Comparison of ENCODE assay signal across 18 cellular contexts in the genomic region with DNA sequence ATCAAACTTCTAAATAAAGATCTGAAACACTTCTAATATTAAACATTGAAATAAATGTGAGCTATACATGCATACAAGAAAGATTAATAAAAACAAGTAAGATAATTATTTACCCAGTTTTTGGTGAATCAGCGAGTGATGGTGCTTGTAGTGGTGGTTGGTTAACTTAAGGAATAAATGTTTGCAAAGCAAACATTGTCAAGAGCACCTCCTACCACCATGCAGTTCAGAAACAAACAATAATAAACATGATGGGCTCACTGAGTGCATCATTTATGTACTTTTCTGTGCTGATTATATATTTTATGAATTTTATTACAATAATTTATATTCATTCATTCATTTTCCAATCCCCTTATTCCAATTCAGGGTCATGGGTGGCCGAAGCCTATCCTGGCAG. TPM values are rescaled to one million over a fixed set of nuclear protein-coding genes. Genes with fewer than 3 reads are reported as not detected.
DNase-seq lines count a peak whose midpoint lies in the region; ATAC-seq and TF ChIP-seq lines count a peak whose summit lies in the region.
"Had no signal": no experiment of that assay in that cellular context is flagged by ENCODE, and none has a peak within 500 bp of the region (broad histone marks: within the 10 kb centered on the region; RNA-seq: fewer than 3 reads in every experiment).

No MANE protein-coding gene starts in this region.

- H2AFZ ChIP-seq in mammary epithelial cell (ENCODE audit: low read depth, low read length) = no peak overlapping the region
- H2AFZ ChIP-seq in PC-3 (ENCODE audit: low read length) = no peak overlapping the region
- H2AFZ ChIP-seq: GM23338 had no signal

- H3K27ac ChIP-seq in mammary epithelial cell (ENCODE audit: insufficient read depth, low read depth, low read length) (no peak overlapping the region), PC-3 (ENCODE audit: low read length) (no peak overlapping the region)
- H3K27ac ChIP-seq: BLaER1 had no signal

- H4K20me1 ChIP-seq in mammary epithelial cell (ENCODE audit: insufficient read depth, low read length) (no peaks in the 10 kb centered on the region), PC-3 (ENCODE audit: low read length) (no peaks in the 10 kb centered on the region)

- POLR2A ChIA-PET in MCF 10A (lab: Yijun Ruan, JAX) (no interaction called here), Caco-2 (lab: Charles Lee) (no interaction called here), PC-3 (lab: Charles Lee; ENCODE audit: unreplicated experiment) (no interaction called here)

- H3K79me2 ChIP-seq in mammary epithelial cell (ENCODE audit: insufficient read depth, low read length) (peaks cover 51% of the 10 kb centered on the region), PC-3 (ENCODE audit: low read length) (peaks cover 10% of the 10 kb centered on the region)

- no peak overlapping the region for H3K4me3 Mint-ChIP-seq in MCF 10A (ENCODE audit: unreplicated experiment)
- no peak overlapping the region for H3K4me3 Mint-ChIP-seq in Caco-2 (ENCODE audit: unreplicated experiment)
- no peak overlapping the region for H3K4me3 Mint-ChIP-seq in activated naive CD8-positive, alpha-beta T cell treated with anti-CD3 and anti-CD28 coated beads for 36 hours
- H3K4me3 Mint-ChIP-seq: CD8-positive, alpha-beta T cell; GM23338 had no signal

- H3K36me3 ChIP-seq in mammary epithelial cell (ENCODE audit: insufficient read depth, low read length) (no peaks in the 10 kb centered on the region), Caco-2 (ENCODE audit: control insufficient read depth, insufficient read depth, low read length) (no peaks in the 10 kb centered on the region), PC-3 (ENCODE audit: low read depth, low read length) (peaks cover 6% of the 10 kb centered on the region; the same call in 1 of the 2 replicates)

- peaks cover 13% of the 10 kb centered on the region for H3K4me1 Mint-ChIP-seq in MCF 10A (ENCODE audit: insufficient read depth, unreplicated experiment)
- no peaks in the 10 kb centered on the region for H3K4me1 Mint-ChIP-seq in Caco-2 (ENCODE audit: low read depth, unreplicated experiment)
- peaks cover 14% of the 10 kb centered on the region for H3K4me1 Mint-ChIP-seq in activated naive CD8-positive, alpha-beta T cell treated with anti-CD3 and anti-CD28 coated beads for 36 hours
- H3K4me1 Mint-ChIP-seq: GM23338 had no signal

- no peaks in the 10 kb centered on the region for H3K4me1 ChIP-seq in mammary epithelial cell (ENCODE audit: insufficient read depth, low read length)
- no peaks in the 10 kb centered on the region for H3K4me1 ChIP-seq in Caco-2
- no peaks in the 10 kb centered on the region; the same call in 1 of the 2 replicates for H3K4me1 ChIP-seq in PC-3 (ENCODE audit: insufficient read depth, low read length)
- H3K4me1 ChIP-seq: BLaER1 had no signal

- H3K36me3 Mint-ChIP-seq in MCF 10A (ENCODE audit: insufficient read depth, unreplicated experiment) = peaks cover 29% of the 10 kb centered on the region
- peaks cover 9% of the 10 kb centered on the region for H3K36me3 Mint-ChIP-seq in Caco-2 (ENCODE audit: insufficient read depth, unreplicated experiment)
- H3K36me3 Mint-ChIP-seq in activated naive CD8-positive, alpha-beta T cell treated with anti-CD3 and anti-CD28 coated beads for 36 hours = peaks cover 13% of the 10 kb centered on the region

- BruUV-seq in MCF 10A (replicated peaks; lab: Mats Ljungman, UMichigan) = TSS peak; percentile 16
- BruUV-seq in mammary epithelial cell (replicated peaks; lab: Mats Ljungman, UMichigan) = no TSS peak
- BruUV-seq in Caco-2 (replicated peaks; lab: Mats Ljungman, UMichigan) = TSS peak; percentile 9
- BruUV-seq in PC-3 (replicated peaks; lab: Mats Ljungman, UMichigan) = no TSS peak

- in situ Hi-C loops in mammary epithelial cell (cut with MboI; ENCODE audit: low sequenced_read_pairs in 2 of 2) = no loop called here

- no peaks in the 10 kb centered on the region for H3K9me3 ChIP-seq in mammary epithelial cell (replicated peaks; ENCODE audit: insufficient read depth, low read length)
- no peaks in the 10 kb centered on the region for H3K9me3 ChIP-seq in Caco-2
- H3K9me3 ChIP-seq in PC-3 (ENCODE audit: low read length) = no peaks in the 10 kb centered on the region
- H3K9me3 ChIP-seq: BLaER1 had no signal

- peak; percentile 93 for ATAC-seq in PC-3
- ATAC-seq: CD8-positive, alpha-beta T cell; GM12878; GM23338; K562 had no signal

- H3F3A ChIP-seq in PC-3 (ENCODE audit: low read length, unreplicated experiment) = no peaks in the 10 kb centered on the region

- no peak for TF ChIP-seq CTCF in MCF 10A (IDR thresholded peaks at IDR 0.05; ENCODE audit: unreplicated experiment)
- TF ChIP-seq CTCF in mammary epithelial cell (conservative IDR thresholded peaks at IDR 0.05 in 1 of 2, IDR thresholded peaks at IDR 0.05 in 1 of 2; ENCODE audit: extremely low read depth in 1 of 2, insufficient read depth in 1 of 2, low read depth in 1 of 2, low read length in 2 of 2) = no peak
- TF ChIP-seq CTCF in Caco-2 (IDR thresholded peaks at IDR 0.05; ENCODE audit: insufficient read depth in 1 of 2, low read depth in 1 of 2, low read length in 1 of 2, severe bottlenecking in 1 of 2, unreplicated experiment in 1 of 2) = no peak
- no peak for TF ChIP-seq CTCF in PC-3 (conservative IDR thresholded peaks at IDR 0.05; ENCODE audit: low read depth, low read length)

- WGBS in mammary epithelial cell (ENCODE audit: low coverage, missing lambda C conversion rate) = 77% methylated on average over 2 of the region's 2 CpGs

- H3K27me3 Mint-ChIP-seq in MCF 10A (ENCODE audit: insufficient read depth, unreplicated experiment) (no peaks in the 10 kb centered on the region), Caco-2 (ENCODE audit: insufficient read depth, unreplicated experiment) (no peaks in the 10 kb centered on the region)
- no peaks in the 10 kb centered on the region for H3K27me3 Mint-ChIP-seq in activated naive CD8-positive, alpha-beta T cell treated with anti-CD3 and anti-CD28 coated beads for 36 hours

- H3K27me3 ChIP-seq in mammary epithelial cell (ENCODE audit: insufficient read depth, low read length) (no peaks in the 10 kb centered on the region), Caco-2 (replicated peaks; ENCODE audit: control insufficient read depth, insufficient read depth, low read length) (no peaks in the 10 kb centered on the region), PC-3 (ENCODE audit: low read length) (no peaks in the 10 kb centered on the region)
- H3K27me3 ChIP-seq: BLaER1 had no signal

- intact Hi-C loops in MCF 10A (cut with micrococcal nuclease) (no loop called here), mammary epithelial cell (cut with micrococcal nuclease) (no loop called here), Caco-2 (cut with micrococcal nuclease; ENCODE audit: unreplicated experiment) (no loop called here), PC-3 (cut with micrococcal nuclease) (no loop called here)

- H3K9me2 ChIP-seq in PC-3 (replicated peaks; ENCODE audit: low read length) = no peaks in the 10 kb centered on the region

- CTCF ChIA-PET in MCF 10A (lab: Yijun Ruan, JAX) = no interaction called here
- CTCF ChIA-PET in mammary epithelial cell (lab: Charles Lee; ENCODE audit: low non-redundant PET) = no interaction called here
- CTCF ChIA-PET in Caco-2 (lab: Charles Lee) = no interaction called here
- CTCF ChIA-PET in PC-3 (lab: Charles Lee) = no interaction called here

- DNase-seq in MCF 10A (ENCODE audit: unreplicated experiment) (no peak), mammary epithelial cell (no peak), Caco-2 (no peak), PC-3 (peak; percentile 13), renal cortical epithelial cell (ENCODE audit: low read depth) (peak; percentile 7), T-helper 9 cell (no peak), HK-2 (ENCODE audit: unreplicated experiment) (no peak)
- DNase-seq in activated naive CD8-positive, alpha-beta T cell treated with anti-CD3 and anti-CD28 coated beads for 36 hours = no peak
- DNase-seq: CD8-positive, alpha-beta T cell; DMS 273 treated with DMSO at 0.1 percent for 48 hours; DND-41; EL; HCEC 1CT; IMR-90 had no signal

- H3K4me3 ChIP-seq in mammary epithelial cell (replicated peaks in 1 of 3; ENCODE audit: insufficient read depth in 1 of 3, low read depth in 2 of 3, low read length in 3 of 3) = no peak overlapping the region
- no peak overlapping the region for H3K4me3 ChIP-seq in Caco-2 (ENCODE audit: low read depth, low read length)
- no peak overlapping the region for H3K4me3 ChIP-seq in PC-3 (ENCODE audit: low read length)
- H3K4me3 ChIP-seq: BLaER1, GM12878, GM23338, K562 had no signal

- H3K4me2 ChIP-seq in mammary epithelial cell (ENCODE audit: insufficient read depth, low read depth, low read length) = no peak overlapping the region
- H3K4me2 ChIP-seq in PC-3 (ENCODE audit: low read length) = no peak overlapping the region
- H3K4me2 ChIP-seq: BLaER1, GM23338 had no signal

- H3K9ac ChIP-seq in mammary epithelial cell (ENCODE audit: insufficient read depth, low read length) (no peak overlapping the region), PC-3 (ENCODE audit: low read length) (no peak overlapping the region)
- H3K9ac ChIP-seq: BLaER1 had no signal

- H3K9me3 Mint-ChIP-seq in MCF 10A (ENCODE audit: unreplicated experiment) (no peaks in the 10 kb centered on the region), Caco-2 (ENCODE audit: unreplicated experiment) (no peaks in the 10 kb centered on the region)
- H3K9me3 Mint-ChIP-seq in activated naive CD8-positive, alpha-beta T cell treated with anti-CD3 and anti-CD28 coated beads for 36 hours = no peaks in the 10 kb centered on the region
- H3K9me3 Mint-ChIP-seq: CD8-positive, alpha-beta T cell; GM23338 had no signal

- H3K27ac Mint-ChIP-seq in MCF 10A (ENCODE audit: low read depth, unreplicated experiment) (no peak overlapping the region), Caco-2 (ENCODE audit: unreplicated experiment) (no peak overlapping the region)
- H3K27ac Mint-ChIP-seq in activated naive CD8-positive, alpha-beta T cell treated with anti-CD3 and anti-CD28 coated beads for 36 hours = no peak overlapping the region
- H3K27ac Mint-ChIP-seq: CD8-positive, alpha-beta T cell; GM23338 had no signal

- dilution Hi-C loops in mammary epithelial cell (cut with HindIII; ENCODE audit: low sequenced_read_pairs) = no loop called here

RNA-seq across cellular contexts. Expression of gene ZMYM4, which starts 57.7 kb away (rescaled TPM):
- total RNA-seq in MCF 10A (2022) (62.0 and 70.1 TPM in 2 replicates), mammary epithelial cell (10 to 100 TPM; 34.3 to 47.9 TPM), Caco-2 (2022) (26.5 and 31.1 TPM in 2 replicates), PC-3 (2014; rRNA removed) (28.5 and 31.0 TPM in 2 replicates), renal cortical epithelial cell (28.1 and 52.3 TPM in 2 replicates)
- polyA plus RNA-seq in mammary epithelial cell = 17.0 TPM
- polyA minus RNA-seq in mammary epithelial cell = 36.7 TPM
- 10 to 100 TPM; 30.9 to 32.7 TPM for total RNA-seq in activated naive CD8-positive, alpha-beta T cell treated with anti-CD3 and anti-CD28 coated beads for 36 hours

Comparison
In these comparisons a context has a peak if more than half of its experiments do, and no peak if none do; other contexts are left out.
1. DNase-seq: peak in PC-3 (single experiment) and renal cortical epithelial cell (single experiment); none in MCF 10A (single experiment), mammary epithelial cell (single experiment), Caco-2 (0 of 2), T-helper 9 cell (single experiment), activated naive CD8-positive, alpha-beta T cell treated with anti-CD3 and anti-CD28 coated beads for 36 hours (single experiment) and HK-2 (single experiment).